ENCODE assay signal across 1 cellular context in the genomic region with DNA sequence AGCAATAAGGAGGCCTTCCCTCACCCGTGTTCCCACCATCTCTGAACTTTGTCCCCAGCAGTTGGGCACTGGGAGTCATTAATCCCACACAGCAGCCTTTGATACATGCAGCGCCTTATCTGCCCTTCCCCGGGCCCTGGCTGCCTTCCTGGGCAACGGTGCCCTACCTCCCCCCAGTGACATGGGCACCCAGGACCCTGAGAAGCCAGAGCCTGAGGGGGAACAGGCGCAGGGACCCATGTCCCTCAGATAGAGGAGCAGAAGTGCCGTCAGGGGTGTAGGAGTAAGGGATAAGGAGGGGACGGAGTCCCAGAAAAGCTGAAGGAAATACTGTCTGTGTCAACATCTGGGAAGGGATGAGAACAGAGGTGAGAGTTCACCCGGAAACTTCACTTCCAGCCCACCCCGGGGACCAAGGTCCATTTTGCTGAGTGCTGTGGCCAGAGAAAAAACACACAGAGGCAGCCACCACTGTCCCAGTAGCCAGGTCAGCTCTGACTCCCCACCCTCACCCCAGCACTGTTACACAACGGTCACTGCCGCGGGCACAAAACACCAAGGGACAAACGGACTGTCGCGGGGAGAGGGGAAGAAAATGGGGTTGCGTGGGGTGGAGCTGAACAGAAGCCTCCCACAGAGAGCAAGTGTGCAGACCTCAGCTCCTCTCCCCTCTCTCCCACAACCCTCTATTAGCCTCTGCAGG.
TF ChIP-seq lines count a peak whose summit lies in the region.

No MANE protein-coding gene starts in this region.

TF ChIP-seq in IMR-90, 13 proteins besides CTCF, POLR2A, EP300 and RAD21 (continued from another document):
- no peak for TF ChIP-seq CHD1 (IDR thresholded peaks at IDR 0.05; ENCODE audit: low read depth, low read length)
TF ChIP-seq in IMR-90: peak in this region for 0.
